In genomic region chr9:471320-471719, GRCh38 we compare ENCODE assay signal across 13 cellular contexts. TPM values are rescaled to one million over a fixed set of nuclear protein-coding genes. Genes with fewer than 3 reads are reported as not detected.
DNase-seq lines count a peak whose midpoint lies in the region; ATAC-seq and TF ChIP-seq lines count a peak whose summit lies in the region.
"Had no signal": no experiment of that assay in that cellular context is flagged by ENCODE, and none has a peak within 500 bp of the region (broad histone marks: within the 10 kb centered on the region; RNA-seq: fewer than 3 reads in every experiment).

No MANE protein-coding gene starts in this region.

- ATAC-seq in GM21737 (IDR thresholded peaks at IDR 0.05; ENCODE audit: unreplicated experiment) (no peak), GM18505 (IDR thresholded peaks at IDR 0.05; ENCODE audit: unreplicated experiment) (no peak)

- H2AFZ ChIP-seq in OCI-LY1 (ENCODE audit: low read length): no peak overlapping the region

- TF ChIP-seq CTCF in OCI-LY1 (IDR thresholded peaks at IDR 0.05; ENCODE audit: low read length): no peak
- no peak for TF ChIP-seq CTCF in progenitor cell of endocrine pancreas (IDR thresholded peaks at IDR 0.05; ENCODE audit: unreplicated experiment)

- no peak for TF ChIP-seq POLR2A in GM18505 (IDR thresholded peaks at IDR 0.05; ENCODE audit: borderline replicate concordance, extremely low read depth, insufficient read depth, insufficient read length)

- H3K9ac ChIP-seq in OCI-LY1 (ENCODE audit: low read length): peak overlapping the region; percentile 72; the same call in 1 of the 2 replicates
- H3K9ac ChIP-seq: parathyroid adenoma had no signal

- POLR2A ChIA-PET in activated CD4-positive, alpha-beta T cell treated with anti-CD3 and anti-CD28 coated beads, Interleukin-2, amount 10 ng/mL, durations not matched to agents 7 days and 5 days (lab: Charles Lee): no interaction called here

- H3F3A ChIP-seq in OCI-LY1 (ENCODE audit: insufficient read depth, low read length): no peaks in the 10 kb centered on the region

- no peaks in the 10 kb centered on the region for H3K9me3 ChIP-seq in OCI-LY1 (ENCODE audit: low read length)

- no peaks in the 10 kb centered on the region for H3K36me3 ChIP-seq in OCI-LY1 (ENCODE audit: insufficient read depth, low read length)

- H3K27ac ChIP-seq in OCI-LY1 (ENCODE audit: low read depth, low read length, poor library complexity, severe bottlenecking): peak overlapping the region; percentile 46
- peak overlapping the region; percentile 39 for H3K27ac ChIP-seq in caudate nucleus (ENCODE audit: low read depth, low read length)

- CTCF ChIA-PET in activated CD4-positive, alpha-beta T cell treated with anti-CD3 and anti-CD28 coated beads, Interleukin-2, amount 10 ng/mL, durations not matched to agents 7 days and 5 days (lab: Charles Lee): interaction anchor here (1.5 kb wide), 1 partner anchor 40 kb away, joined by 4 read pairs; no protein-coding TSS in a partner anchor

- H3K27me3 ChIP-seq in OCI-LY1 (ENCODE audit: insufficient read depth, low read length): no peaks in the 10 kb centered on the region

- H3K27me3 Mint-ChIP-seq in activated CD4-positive, alpha-beta T cell treated with anti-CD3 and anti-CD28 coated beads, Interleukin-2, amount 10 ng/mL, durations not matched to agents 7 days and 5 days: no peaks in the 10 kb centered on the region
- H3K27me3 Mint-ChIP-seq in progenitor cell of endocrine pancreas: no peaks in the 10 kb centered on the region

- peaks cover 36% of the 10 kb centered on the region for H3K4me1 ChIP-seq in OCI-LY1 (ENCODE audit: insufficient read depth, low read length, severe bottlenecking)

- H3K4me3 Mint-ChIP-seq in activated CD4-positive, alpha-beta T cell treated with anti-CD3 and anti-CD28 coated beads, Interleukin-2, amount 10 ng/mL, durations not matched to agents 7 days and 5 days: peak overlapping the region; percentile 91
- peak overlapping the region; percentile 86 for H3K4me3 Mint-ChIP-seq in progenitor cell of endocrine pancreas (ENCODE audit: low read depth)

- no peaks in the 10 kb centered on the region for H3K79me2 ChIP-seq in OCI-LY1 (ENCODE audit: insufficient read depth, low read length)
- H3K79me2 ChIP-seq: parathyroid adenoma had no signal

- H3K4me2 ChIP-seq in OCI-LY1 (ENCODE audit: low read length): peak overlapping the region; percentile 98

- H4K20me1 ChIP-seq in OCI-LY1 (ENCODE audit: insufficient read depth, low read length): no peaks in the 10 kb centered on the region

- peaks cover 7% of the 10 kb centered on the region for H3K36me3 Mint-ChIP-seq in activated CD4-positive, alpha-beta T cell treated with anti-CD3 and anti-CD28 coated beads, Interleukin-2, amount 10 ng/mL, durations not matched to agents 7 days and 5 days (ENCODE audit: low read depth)
- peaks cover 6% of the 10 kb centered on the region for H3K36me3 Mint-ChIP-seq in progenitor cell of endocrine pancreas (ENCODE audit: insufficient read depth)

- H3K4me1 Mint-ChIP-seq in activated CD4-positive, alpha-beta T cell treated with anti-CD3 and anti-CD28 coated beads, Interleukin-2, amount 10 ng/mL, durations not matched to agents 7 days and 5 days: peaks cover 33% of the 10 kb centered on the region
- H3K4me1 Mint-ChIP-seq in progenitor cell of endocrine pancreas (ENCODE audit: low read depth): peaks cover 29% of the 10 kb centered on the region

- DNase-seq in activated CD4-positive, alpha-beta T cell treated with anti-CD3 and anti-CD28 coated beads, Interleukin-2, amount 10 ng/mL, durations not matched to agents 7 days and 5 days: no peak
- DNase-seq in activated CD4-positive, alpha-beta T cell treated with anti-CD3 and anti-CD28 coated beads, Interleukin-2, amount 50 U/mL, for 4 hours: no peak
- DNase-seq in caudate nucleus (lab: John Stamatoyannopoulos, UW) (no peak), progenitor cell of endocrine pancreas (ENCODE audit: low spot score, unreplicated experiment) (no peak), anterior cingulate cortex (lab: John Stamatoyannopoulos, UW) (no peak)
- DNase-seq: left colon; NCI-H1694 treated with DMSO at 0.1 percent for 48 hours; stimulated activated CD4-positive, alpha-beta T cell treated with anti-CD3 and anti-CD28 coated beads, Interleukin-4, amount 100 ng/mL, for 24 hours; T1000 had no signal

- H3K9me2 ChIP-seq in OCI-LY1 (ENCODE audit: low read depth, low read length): no peaks in the 10 kb centered on the region

- peak overlapping the region; percentile 66 for H3K4me3 ChIP-seq in OCI-LY1 (ENCODE audit: low read depth, low read length, poor library complexity, severe bottlenecking)

- no peaks in the 10 kb centered on the region for H3K9me3 Mint-ChIP-seq in activated CD4-positive, alpha-beta T cell treated with anti-CD3 and anti-CD28 coated beads, Interleukin-2, amount 10 ng/mL, durations not matched to agents 7 days and 5 days
- H3K9me3 Mint-ChIP-seq in progenitor cell of endocrine pancreas (ENCODE audit: low read depth): no peaks in the 10 kb centered on the region

- peak overlapping the region; percentile 92 for H3K27ac Mint-ChIP-seq in activated CD4-positive, alpha-beta T cell treated with anti-CD3 and anti-CD28 coated beads, Interleukin-2, amount 10 ng/mL, durations not matched to agents 7 days and 5 days
- H3K27ac Mint-ChIP-seq in progenitor cell of endocrine pancreas: no peak overlapping the region

RNA-seq across cellular contexts. Expression of gene KANK1, which starts 33.2 kb away (rescaled TPM):
- 1 to 10 TPM; 2.2 to 2.4 TPM for total RNA-seq in activated CD4-positive, alpha-beta T cell treated with anti-CD3 and anti-CD28 coated beads, Interleukin-2, amount 10 ng/mL, durations not matched to agents 7 days and 5 days
- total RNA-seq in progenitor cell of endocrine pancreas: 48.2 and 48.6 TPM in 2 replicates

Comparison
In these comparisons a context has a peak if more than half of its experiments do, and no peak if none do; other contexts are left out.
1. RNA of gene KANK1, which starts 33.2 kb away (total RNA-seq): 48.2 to 48.6 TPM in progenitor cell of endocrine pancreas; 2.2 to 2.4 TPM in activated CD4-positive, alpha-beta T cell treated with anti-CD3 and anti-CD28 coated beads, Interleukin-2, amount 10 ng/mL, durations not matched to agents 7 days and 5 days; every median in the first group is over 10 times any median in the second.